17 cellular contexts compared by ENCODE assay signal in genomic region chr2:18209934-18210639, GRCh38.
DNase-seq lines count a peak whose midpoint lies in the region; ATAC-seq and TF ChIP-seq lines count a peak whose summit lies in the region.
"Had no signal": no experiment of that assay in that cellular context is flagged by ENCODE, and none has a peak within 500 bp of the region (broad histone marks: within the 10 kb centered on the region; RNA-seq: fewer than 3 reads in every experiment).

No MANE protein-coding gene starts in this region.

- no peak overlapping the region for H3K27ac ChIP-seq in A673 (ENCODE audit: low read depth, low read length, poor library complexity, severe bottlenecking)
- no peak overlapping the region for H3K27ac ChIP-seq in PC-9
- H3K27ac ChIP-seq: BLaER1, right lobe of liver, thoracic aorta had no signal

- no peaks in the 10 kb centered on the region for H4K20me1 ChIP-seq in PC-9 (ENCODE audit: insufficient read depth)
- H4K20me1 ChIP-seq: BLaER1 had no signal

- TF ChIP-seq CTCF in A673 (conservative IDR thresholded peaks at IDR 0.05; ENCODE audit: low read depth, low read length) (no peak), PC-9 (conservative IDR thresholded peaks at IDR 0.05) (no peak)

- DNase-seq in A673 (ENCODE audit: low spot score) (peak; percentile 70), HPDE6-E6E7 (ENCODE audit: extremely low spot score) (peak; percentile 60), PC-9 (peak in 1 of 2 experiments; percentile 97), fibroblast of peridontal ligament (ENCODE audit: extremely low read depth) (peak; percentile 42), CD1c-positive myeloid dendritic cell (ENCODE audit: extremely low spot score) (no peak)
- DNase-seq in activated CD8-positive, alpha-beta memory T cell treated with anti-CD3 and anti-CD28 coated beads, Interleukin-2, amount 50 U/mL, for 4 hours = no peak
- no peak for DNase-seq in activated naive CD8-positive, alpha-beta T cell treated with anti-CD3 and anti-CD28 coated beads for 36 hours
- DNase-seq: activated CD8-positive, alpha-beta memory T cell treated with anti-CD3 and anti-CD28 coated beads for 24 hours; activated naive CD8-positive, alpha-beta T cell treated with anti-CD3 and anti-CD28 coated beads, Interleukin-2, amount 10 ng/mL, durations not matched to agents 7 days and 5 days; mucosa of descending colon; NCI-H2227 treated with DMSO at 0.1 percent for 48 hours; right lobe of liver; T-cell had no signal

- CTCF ChIA-PET in A673 (lab: Charles Lee) = no interaction called here
- CTCF ChIA-PET in PC-9 (lab: Charles Lee) = no interaction called here

- ATAC-seq in GM21723 (IDR thresholded peaks at IDR 0.05; ENCODE audit: unreplicated experiment) = no peak
- ATAC-seq: GM23338, mucosa of descending colon, right lobe of liver, T-cell had no signal

- H3K4me3 ChIP-seq in A673 (ENCODE audit: low read depth, low read length, poor library complexity, severe bottlenecking) (no peak overlapping the region), PC-9 (no peak overlapping the region)
- H3K4me3 ChIP-seq: BLaER1, GM23338, mucosa of descending colon, right lobe of liver, thoracic aorta had no signal

- intact Hi-C loops in A673 (cut with micrococcal nuclease; ENCODE audit: unreplicated experiment) = no loop called here
- intact Hi-C loops in PC-9 (cut with micrococcal nuclease; ENCODE audit: unreplicated experiment) = no loop called here

- H3K27me3 ChIP-seq in A673 (replicated peaks; ENCODE audit: insufficient read depth, low read depth, low read length, poor library complexity) (no peaks in the 10 kb centered on the region), PC-9 (ENCODE audit: insufficient read depth, low read depth) (no peaks in the 10 kb centered on the region)
- H3K27me3 ChIP-seq: BLaER1, right lobe of liver had no signal

- no peaks in the 10 kb centered on the region for H3K36me3 ChIP-seq in A673 (ENCODE audit: insufficient read depth, low read length, poor library complexity, severe bottlenecking)
- no peaks in the 10 kb centered on the region for H3K36me3 ChIP-seq in PC-9 (ENCODE audit: low read depth)
- H3K36me3 ChIP-seq: BLaER1, right lobe of liver, thoracic aorta had no signal

- no peaks in the 10 kb centered on the region for H3K9me2 ChIP-seq in PC-9 (ENCODE audit: insufficient read depth)

- H3K4me3 Mint-ChIP-seq in activated naive CD8-positive, alpha-beta T cell treated with anti-CD3 and anti-CD28 coated beads for 36 hours = no peak overlapping the region
- H3K4me3 Mint-ChIP-seq: activated naive CD8-positive, alpha-beta T cell treated with anti-CD3 and anti-CD28 coated beads, Interleukin-2, amount 10 ng/mL, durations not matched to agents 7 days and 5 days; GM23338; T-cell had no signal

- no TSS peak for BruUV-seq in A673 (replicated peaks; lab: Mats Ljungman, UMichigan)
- BruUV-seq in PC-9 (replicated peaks; lab: Mats Ljungman, UMichigan) = no TSS peak

- peaks cover 12% of the 10 kb centered on the region for H3K27me3 Mint-ChIP-seq in activated naive CD8-positive, alpha-beta T cell treated with anti-CD3 and anti-CD28 coated beads for 36 hours
- H3K27me3 Mint-ChIP-seq: activated naive CD8-positive, alpha-beta T cell treated with anti-CD3 and anti-CD28 coated beads, Interleukin-2, amount 10 ng/mL, durations not matched to agents 7 days and 5 days; T-cell had no signal

- no peaks in the 10 kb centered on the region for H3K9me3 Mint-ChIP-seq in activated naive CD8-positive, alpha-beta T cell treated with anti-CD3 and anti-CD28 coated beads for 36 hours
- H3K9me3 Mint-ChIP-seq: activated naive CD8-positive, alpha-beta T cell treated with anti-CD3 and anti-CD28 coated beads, Interleukin-2, amount 10 ng/mL, durations not matched to agents 7 days and 5 days; GM23338 had no signal

- no peaks in the 10 kb centered on the region for H3K79me2 ChIP-seq in PC-9 (ENCODE audit: low read depth)

- H3K4me1 ChIP-seq in A673 (ENCODE audit: insufficient read depth, low read length, poor library complexity, severe bottlenecking) (peaks cover 20% of the 10 kb centered on the region), PC-9 (replicated peaks; ENCODE audit: insufficient read depth) (peaks cover 20% of the 10 kb centered on the region)
- H3K4me1 ChIP-seq: BLaER1, right lobe of liver had no signal

- no peak overlapping the region for H2AFZ ChIP-seq in PC-9
- H2AFZ ChIP-seq: GM23338 had no signal

- H3K27ac Mint-ChIP-seq in activated naive CD8-positive, alpha-beta T cell treated with anti-CD3 and anti-CD28 coated beads for 36 hours = no peak overlapping the region
- H3K27ac Mint-ChIP-seq: activated naive CD8-positive, alpha-beta T cell treated with anti-CD3 and anti-CD28 coated beads, Interleukin-2, amount 10 ng/mL, durations not matched to agents 7 days and 5 days; GM23338; T-cell had no signal

- peak overlapping the region; percentile 5; the same call in 1 of the 2 replicates for H3K4me2 ChIP-seq in PC-9
- H3K4me2 ChIP-seq: BLaER1, GM23338 had no signal

- no peaks in the 10 kb centered on the region for H3K36me3 Mint-ChIP-seq in activated naive CD8-positive, alpha-beta T cell treated with anti-CD3 and anti-CD28 coated beads for 36 hours
- H3K36me3 Mint-ChIP-seq: activated naive CD8-positive, alpha-beta T cell treated with anti-CD3 and anti-CD28 coated beads, Interleukin-2, amount 10 ng/mL, durations not matched to agents 7 days and 5 days; T-cell had no signal

- H3F3A ChIP-seq in PC-9 (ENCODE audit: insufficient read depth, low read depth) = peaks cover 20% of the 10 kb centered on the region

- H3K9me3 ChIP-seq in A673 (ENCODE audit: low read depth, low read length, poor library complexity, severe bottlenecking) (no peaks in the 10 kb centered on the region), PC-9 (ENCODE audit: insufficient read depth, low read depth) (no peaks in the 10 kb centered on the region)
- H3K9me3 ChIP-seq: BLaER1, mucosa of descending colon, right lobe of liver, thoracic aorta had no signal

- POLR2A ChIA-PET in A673 (lab: Charles Lee; ENCODE audit: low non-redundant PET) (no interaction called here), PC-9 (lab: Charles Lee; ENCODE audit: unreplicated experiment) (interaction anchor here (0.6 kb wide), 1 partner anchor 285 kb away, joined by 6 read pairs; no protein-coding TSS in a partner anchor)

- H3K4me1 Mint-ChIP-seq in activated naive CD8-positive, alpha-beta T cell treated with anti-CD3 and anti-CD28 coated beads for 36 hours = no peaks in the 10 kb centered on the region
- H3K4me1 Mint-ChIP-seq: activated naive CD8-positive, alpha-beta T cell treated with anti-CD3 and anti-CD28 coated beads, Interleukin-2, amount 10 ng/mL, durations not matched to agents 7 days and 5 days; GM23338; T-cell had no signal

Comparison
In these comparisons a context has a peak if more than half of its experiments do, and no peak if none do; other contexts are left out.
1. DNase-seq: peak in A673 (single experiment), HPDE6-E6E7 (single experiment) and fibroblast of peridontal ligament (single experiment); none in activated CD8-positive, alpha-beta memory T cell treated with anti-CD3 and anti-CD28 coated beads, Interleukin-2, amount 50 U/mL, for 4 hours (single experiment), CD1c-positive myeloid dendritic cell (single experiment) and activated naive CD8-positive, alpha-beta T cell treated with anti-CD3 and anti-CD28 coated beads for 36 hours (single experiment).